ENCODE assay signal across 2 cellular contexts in genomic region chr19:54478677-54479266, GRCh38.
TF ChIP-seq lines count a peak whose summit lies in the region.

No MANE protein-coding gene starts in this region.

TF ChIP-seq in GM12878, 131 proteins besides CTCF, POLR2A, EP300 and RAD21 (continues in another document):
- TF ChIP-seq POU2F2 (IDR thresholded peaks at IDR 0.05; ENCODE audit: borderline replicate concordance, low read depth, low read length) (no peak), PBX3 (IDR thresholded peaks at IDR 0.05; ENCODE audit: insufficient replicate concordance, low read depth, low read length) (no peak), EZH2 (IDR thresholded peaks at IDR 0.05; ENCODE audit: borderline replicate concordance, control insufficient read depth, low read depth, low read length) (no peak), ZBED1 (IDR thresholded peaks at IDR 0.05; ENCODE audit: borderline replicate concordance) (no peak), PKNOX1 (IDR thresholded peaks at IDR 0.05) (peak; percentile 70), CBX3 (IDR thresholded peaks at IDR 0.05; ENCODE audit: borderline replicate concordance, low read depth) (no peak), ZBTB11 (CRISPR knock-in tag; IDR thresholded peaks at IDR 0.05) (no peak), SIX5 (IDR thresholded peaks at IDR 0.05; ENCODE audit: low read depth, low read length, severe bottlenecking) (no peak), ZNF274 (IDR thresholded peaks at IDR 0.05; ENCODE audit: insufficient read depth, insufficient read length) (no peak), SMARCA5 (IDR thresholded peaks at IDR 0.05) (0 out of 2 replicates have a peak, but pooled peaks have one; percentile 28), HDAC2 (IDR thresholded peaks at IDR 0.05) (no peak), MYB (IDR thresholded peaks at IDR 0.05; ENCODE audit: borderline replicate concordance, low read depth, low read length) (no peak), NFYA (IDR thresholded peaks at IDR 0.05; ENCODE audit: borderline replicate concordance, low read depth, low read length) (no peak), BMI1 (IDR thresholded peaks at IDR 0.05; ENCODE audit: borderline replicate concordance) (no peak), TCF12 (IDR thresholded peaks at IDR 0.05; ENCODE audit: low read depth, low read length) (no peak), CBX5 (IDR thresholded peaks at IDR 0.05; ENCODE audit: low read depth) (no peak), FOXM1 (IDR thresholded peaks at IDR 0.05; ENCODE audit: low read depth, low read length) (no peak), YY1 (IDR thresholded peaks at IDR 0.05; ENCODE audit: low read depth, low read length) (0 out of 2 replicates have a peak, but pooled peaks have one; percentile 37), BHLHE40 (IDR thresholded peaks at IDR 0.05; ENCODE audit: borderline replicate concordance in 1 of 2, low read depth in 2 of 2, low read length in 1 of 2) (no peak), NR2F1 (conservative IDR thresholded peaks at IDR 0.05) (no peak), IKZF1 (conservative IDR thresholded peaks at IDR 0.05) (no peak), BRCA1 (IDR thresholded peaks at IDR 0.05; ENCODE audit: low read depth, low read length) (no peak), NBN (IDR thresholded peaks at IDR 0.05) (no peak), HCFC1 (IDR thresholded peaks at IDR 0.05; ENCODE audit: low read length) (no peak), KLF5 (IDR thresholded peaks at IDR 0.05; ENCODE audit: partially characterized antibody) (no peak), PAX5 (IDR thresholded peaks at IDR 0.05; ENCODE audit: borderline replicate concordance, low read depth, low read length) (no peak)
- TF ChIP-seq, protein P1, sequence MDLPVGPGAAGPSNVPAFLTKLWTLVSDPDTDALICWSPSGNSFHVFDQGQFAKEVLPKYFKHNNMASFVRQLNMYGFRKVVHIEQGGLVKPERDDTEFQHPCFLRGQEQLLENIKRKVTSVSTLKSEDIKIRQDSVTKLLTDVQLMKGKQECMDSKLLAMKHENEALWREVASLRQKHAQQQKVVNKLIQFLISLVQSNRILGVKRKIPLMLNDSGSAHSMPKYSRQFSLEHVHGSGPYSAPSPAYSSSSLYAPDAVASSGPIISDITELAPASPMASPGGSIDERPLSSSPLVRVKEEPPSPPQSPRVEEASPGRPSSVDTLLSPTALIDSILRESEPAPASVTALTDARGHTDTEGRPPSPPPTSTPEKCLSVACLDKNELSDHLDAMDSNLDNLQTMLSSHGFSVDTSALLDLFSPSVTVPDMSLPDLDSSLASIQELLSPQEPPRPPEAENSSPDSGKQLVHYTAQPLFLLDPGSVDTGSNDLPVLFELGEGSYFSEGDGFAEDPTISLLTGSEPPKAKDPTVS (IDR thresholded peaks at IDR 0.05; ENCODE audit: low read depth, low read length): no peak

TF ChIP-seq in liver, 16 proteins besides CTCF, POLR2A, EP300 and RAD21:
- TF ChIP-seq HNF4G (IDR thresholded peaks at IDR 0.05) (no peak), HNF4A (conservative IDR thresholded peaks at IDR 0.05) (no peak), ZBTB33 (IDR thresholded peaks at IDR 0.05) (no peak), SP1 (IDR thresholded peaks at IDR 0.05) (no peak), REST (IDR thresholded peaks at IDR 0.05) (no peak), EGR1 (IDR thresholded peaks at IDR 0.05; ENCODE audit: low read depth in 2 of 2) (no peak), FOXA2 (IDR thresholded peaks at IDR 0.05) (no peak), FOXA1 (IDR thresholded peaks at IDR 0.05) (no peak), NR2F2 (IDR thresholded peaks at IDR 0.05) (no peak), RXRA (IDR thresholded peaks at IDR 0.05) (no peak)
- TF ChIP-seq, protein P2, sequence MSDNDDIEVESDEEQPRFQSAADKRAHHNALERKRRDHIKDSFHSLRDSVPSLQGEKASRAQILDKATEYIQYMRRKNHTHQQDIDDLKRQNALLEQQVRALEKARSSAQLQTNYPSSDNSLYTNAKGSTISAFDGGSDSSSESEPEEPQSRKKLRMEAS (IDR thresholded peaks at IDR 0.05): no peak
- TF ChIP-seq, protein P3, sequence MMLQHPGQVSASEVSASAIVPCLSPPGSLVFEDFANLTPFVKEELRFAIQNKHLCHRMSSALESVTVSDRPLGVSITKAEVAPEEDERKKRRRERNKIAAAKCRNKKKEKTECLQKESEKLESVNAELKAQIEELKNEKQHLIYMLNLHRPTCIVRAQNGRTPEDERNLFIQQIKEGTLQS (IDR thresholded peaks at IDR 0.05): no peak
